In the genomic region with DNA sequence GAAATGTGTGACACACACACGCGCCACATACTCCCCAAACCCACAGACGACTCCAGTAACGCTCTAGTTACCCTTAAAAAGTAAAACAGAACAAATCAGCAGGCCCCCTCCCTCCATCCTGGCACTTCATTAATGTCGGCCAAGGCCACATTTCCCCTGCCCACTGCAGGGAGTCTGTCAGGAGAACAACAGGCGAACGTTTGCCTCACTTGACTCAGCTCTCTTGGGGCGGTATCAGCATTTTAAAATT, we compare ENCODE assay signal across 8 cellular contexts. TPM values are rescaled to one million over a fixed set of nuclear protein-coding genes. Genes with fewer than 3 reads are reported as not detected.
DNase-seq lines count a peak whose midpoint lies in the region; ATAC-seq and TF ChIP-seq lines count a peak whose summit lies in the region.

No MANE protein-coding gene starts in this region.

- intact Hi-C loops in cardiac septum (cut with DNase I) = no loop called here
- intact Hi-C loops in right cardiac atrium (cut with DNase I) = no loop called here

- ATAC-seq in right cardiac atrium (no peak), HG03378 (IDR thresholded peaks at IDR 0.05; ENCODE audit: unreplicated experiment) (no peak)
- ATAC-seq in stimulated activated naive CD8-positive, alpha-beta T cell treated with anti-CD3 and anti-CD28 coated beads, Interleukin-15, Interleukin-2, amounts not matched to agents 100 U/mL and 50 U/mL, for 24 hours = peak; percentile 5

- H3K9me3 ChIP-seq in cardiac muscle cell (ENCODE audit: low read depth) (no peaks in the 10 kb centered on the region), right cardiac atrium (ENCODE audit: control insufficient read depth, low read length) (no peaks in the 10 kb centered on the region)

- no peak for DNase-seq in cardiac muscle cell (ENCODE audit: low read depth in 1 of 2, low spot score in 1 of 2)
- DNase-seq in cardiac septum (ENCODE audit: low spot score) = no peak
- no peak for DNase-seq in right cardiac atrium
- DNase-seq in stimulated activated naive CD8-positive, alpha-beta T cell treated with anti-CD3 and anti-CD28 coated beads, Interleukin-15, Interleukin-2, amounts not matched to agents 100 U/mL and 50 U/mL, for 24 hours = peak; percentile 5
- no peak for DNase-seq in activated effector memory CD4-positive, alpha-beta T cell treated with Interleukin-2 at 50 U/mL for 16 hours
- DNase-seq in NCI-H2107 (lab: John Stamatoyannopoulos, UW) = no peak

- WGBS in right cardiac atrium = 8% methylated on average over 8 of the region's 8 CpGs

- H3K4me3 ChIP-seq in cardiac muscle cell = peak overlapping the region; percentile 62
- H3K4me3 ChIP-seq in right cardiac atrium (ENCODE audit: low read length) = peak overlapping the region; percentile 55

- H3K36me3 ChIP-seq in cardiac muscle cell = no peaks in the 10 kb centered on the region

- H3K27me3 ChIP-seq in cardiac muscle cell (no peaks in the 10 kb centered on the region), right cardiac atrium (ENCODE audit: control insufficient read depth, insufficient read depth) (no peaks in the 10 kb centered on the region)

- peak overlapping the region; percentile 85 for H3K27ac ChIP-seq in cardiac muscle cell
- peak overlapping the region; percentile 86 for H3K27ac ChIP-seq in VCaP
- H3K27ac ChIP-seq in right cardiac atrium (ENCODE audit: low read length) = peak overlapping the region; percentile 1

- TF ChIP-seq CTCF in cardiac muscle cell (IDR thresholded peaks at IDR 0.05; ENCODE audit: low read depth, low read length) (no peak), VCaP (conservative IDR thresholded peaks at IDR 0.05) (no peak)

- H3K4me1 ChIP-seq in cardiac muscle cell (ENCODE audit: low read depth) (peaks cover 5% of the 10 kb centered on the region), right cardiac atrium (ENCODE audit: control insufficient read depth, insufficient read depth, low read length) (no peaks in the 10 kb centered on the region)

RNA-seq across cellular contexts. Expression of a gene that starts 0.7 kb away (rescaled TPM):
- 5.6 and 15.5 TPM in 2 replicates for total RNA-seq in cardiac muscle cell
- polyA plus RNA-seq in cardiac muscle cell = 0.98 and 3.4 TPM in 2 replicates
- total RNA-seq in cardiac septum = 19.5 TPM
- 10 to 100 TPM; 12.9 to 20.2 (median 14.9) TPM for total RNA-seq in right cardiac atrium
- 2.4 TPM for polyA plus RNA-seq in right cardiac atrium

Comparison
In these comparisons a context has a peak if more than half of its experiments do, and no peak if none do; other contexts are left out.
1. H3K27ac ChIP-seq: peak in every context shown above with its lines; median percentile 86 in VCaP; 85 in cardiac muscle cell; 1 in right cardiac atrium.